In the genomic region with DNA sequence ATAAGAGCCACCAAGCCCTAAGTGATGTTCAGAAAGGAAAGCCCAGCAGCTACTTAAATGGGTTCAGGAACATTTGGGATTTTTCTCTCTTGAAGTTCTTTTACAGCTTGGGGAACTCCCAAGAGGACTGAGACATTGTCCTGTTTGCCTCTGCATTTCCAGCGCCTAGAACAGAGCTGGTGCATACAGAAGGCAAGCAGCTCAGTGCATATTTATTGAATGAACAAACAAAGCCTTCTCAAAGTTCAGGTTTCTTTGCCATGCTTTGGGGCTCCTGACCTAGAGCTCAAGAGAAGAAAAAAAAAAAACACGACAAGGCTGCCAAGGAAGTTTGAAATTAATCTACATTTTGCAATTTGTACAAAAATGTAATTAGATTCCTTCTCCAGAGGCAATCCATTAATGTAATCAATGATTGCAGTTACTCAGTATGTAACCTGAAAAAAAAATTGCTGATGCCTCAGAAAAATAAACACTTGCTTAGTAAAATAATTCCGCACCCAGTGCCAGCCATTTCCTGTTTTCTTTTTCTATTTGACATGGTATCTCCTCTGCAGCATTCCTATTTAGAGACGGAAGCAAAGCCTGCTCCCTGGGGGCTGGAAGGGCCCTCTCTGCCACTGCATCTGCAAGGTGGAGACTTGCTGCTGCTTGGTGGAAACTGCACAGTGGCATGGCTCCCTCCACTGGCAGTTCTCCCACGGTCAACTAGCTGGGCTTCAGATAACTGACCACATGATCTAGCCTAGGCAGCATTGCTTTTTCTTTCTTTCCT, we compare ENCODE assay signal across 8 cellular contexts.
DNase-seq lines count a peak whose midpoint lies in the region; ATAC-seq and TF ChIP-seq lines count a peak whose summit lies in the region.

No MANE protein-coding gene starts in this region.

- H3K36me3 ChIP-seq in MG63, result no peaks in the 10 kb centered on the region
- H3K36me3 ChIP-seq in brain microvascular endothelial cell (replicated peaks), result no peaks in the 10 kb centered on the region
- no peaks in the 10 kb centered on the region for H3K36me3 ChIP-seq in lung (ENCODE audit: control insufficient read depth in 2 of 2, insufficient read depth in 2 of 2, low read length in 2 of 2)
- H3K36me3 ChIP-seq in transverse colon, result no peaks in the 10 kb centered on the region

- peak; percentile 77 for TF ChIP-seq CTCF in brain microvascular endothelial cell (IDR thresholded peaks at IDR 0.05; ENCODE audit: low read depth, low read length, missing control alignments)
- no peak for TF ChIP-seq CTCF in lung (IDR thresholded peaks at IDR 0.05; ENCODE audit: control extremely low read depth, extremely low read depth)
- TF ChIP-seq CTCF in transverse colon (IDR thresholded peaks at IDR 0.05), result no peak

- no peaks in the 10 kb centered on the region for H3K27me3 ChIP-seq in MG63
- H3K27me3 ChIP-seq in brain microvascular endothelial cell (replicated peaks), result no peaks in the 10 kb centered on the region
- H3K27me3 ChIP-seq in lung (ENCODE audit: control insufficient read depth, insufficient read depth), result no peaks in the 10 kb centered on the region
- no peaks in the 10 kb centered on the region for H3K27me3 ChIP-seq in transverse colon

- H3K27ac ChIP-seq in brain microvascular endothelial cell (no peak overlapping the region), lung (ENCODE audit: low read depth in 1 of 2, low read length in 1 of 2) (no peak overlapping the region), transverse colon (no peak overlapping the region)

- H3K9me3 ChIP-seq in MG63, result no peaks in the 10 kb centered on the region
- no peaks in the 10 kb centered on the region for H3K9me3 ChIP-seq in lung (ENCODE audit: control insufficient read depth in 2 of 2, insufficient read depth in 1 of 2, low read length in 1 of 2)
- no peaks in the 10 kb centered on the region for H3K9me3 ChIP-seq in transverse colon

- DNase-seq in DMS153 treated with DMSO at 0.1 percent for 48 hours (lab: John Stamatoyannopoulos, UW; ENCODE audit: unreplicated experiment) (peak; percentile 72), MG63 (peak; percentile 37), brain microvascular endothelial cell (peak; percentile 54), lung (ENCODE audit: low spot score) (no peak), transverse colon (no peak)

- TF ChIP-seq EP300 in transverse colon (IDR thresholded peaks at IDR 0.05; ENCODE audit: low read depth), result no peak

- TF ChIP-seq POLR2A in transverse colon (IDR thresholded peaks at IDR 0.05), result no peak

- 28 to 51% methylated on average over 5 of the region's 5 CpGs for WGBS in lung, 2 donors
- WGBS in transverse colon (ENCODE audit: low coverage in 1 of 2), 2 donors, result 23 to 52% methylated on average over 3 to 5 of the region's 5 CpGs

- ATAC-seq in lung (ENCODE audit: insufficient read depth, low FRiP score) (peak; percentile 23), HG02870 (IDR thresholded peaks at IDR 0.05; ENCODE audit: unreplicated experiment) (no peak), GM21381 (IDR thresholded peaks at IDR 0.05; ENCODE audit: unreplicated experiment) (no peak), GM21515 (IDR thresholded peaks at IDR 0.05; ENCODE audit: unreplicated experiment) (no peak)

- H3K4me3 ChIP-seq in MG63 (no peak overlapping the region), brain microvascular endothelial cell (ENCODE audit: low read depth, low read length) (no peak overlapping the region), lung (no peak overlapping the region), transverse colon (no peak overlapping the region)

- intact Hi-C loops in transverse colon (cut with DNase I; ENCODE audit: low total_unique reads), result no loop called here

- H3K4me1 ChIP-seq in lung (ENCODE audit: control insufficient read depth in 2 of 2, insufficient read depth in 2 of 2, low read length in 2 of 2) (no peaks in the 10 kb centered on the region), transverse colon (no peaks in the 10 kb centered on the region)

- in situ Hi-C loops in brain microvascular endothelial cell (cut with HindIII; ENCODE audit: low pct_ligation_motif_present, low sequenced_read_pairs), result no loop called here
- in situ Hi-C loops in transverse colon (cut with MboI; ENCODE audit: low pct_ligation_motif_present in 1 of 4, low pct_unique_long_range_greater_than_20kb in 1 of 4, low sequenced_read_pairs in 3 of 4), result no loop called here

Comparison
In these comparisons a context has a peak if more than half of its experiments do, and no peak if none do; other contexts are left out.
1. DNase-seq: peak in DMS153 treated with DMSO at 0.1 percent for 48 hours (single experiment), MG63 (single experiment) and brain microvascular endothelial cell (single experiment); none in lung (single experiment) and transverse colon (single experiment).